ENCODE assay signal across 8 cellular contexts in the genomic region with DNA sequence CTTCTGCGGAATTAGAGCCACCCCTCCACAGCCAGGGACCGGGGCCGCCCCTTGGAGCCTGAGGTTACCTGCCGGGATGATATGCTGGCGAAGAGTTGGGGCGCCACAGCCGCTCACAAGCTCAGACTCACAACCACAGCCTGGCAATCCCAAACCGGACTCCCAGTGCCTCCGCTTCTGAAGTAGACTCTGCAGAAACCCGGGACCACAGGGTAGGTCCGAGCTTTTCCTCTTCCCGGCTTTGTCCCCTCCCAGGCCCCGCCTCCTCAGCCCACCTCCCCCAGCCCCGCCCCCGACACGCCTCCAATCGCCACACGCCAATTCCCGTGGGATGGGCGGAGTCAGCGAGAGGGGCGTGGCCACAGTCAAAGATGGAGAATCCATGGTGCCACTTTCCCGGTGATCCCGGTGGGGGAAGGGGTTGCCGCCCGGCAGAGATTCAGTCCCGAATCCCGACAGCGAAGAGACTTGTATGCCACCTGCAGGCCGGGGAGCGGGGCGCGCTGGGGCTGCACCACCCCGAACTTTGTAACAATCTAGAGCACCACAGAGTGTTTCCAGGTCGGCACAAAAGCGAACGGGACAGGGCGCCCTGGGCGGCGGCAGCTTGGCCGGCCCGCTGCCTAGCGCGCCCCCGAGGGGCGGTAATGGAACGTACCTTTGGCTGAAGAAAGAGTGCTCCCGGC.
DNase-seq lines count a peak whose midpoint lies in the region; ATAC-seq lines count a peak whose summit lies in the region.

IDH1 (minus strand) TSS at position 201 of the 686 bp plus-strand sequence. CDS start 3,520 bp downstream, outside the sequence.

- DNase-seq in AML-193 (lab: John Stamatoyannopoulos, UW) = peak; percentile 80 to 90
- DNase-seq in NCI-H446 treated with DMSO at 0.1 percent for 48 hours (lab: John Stamatoyannopoulos, UW) = peak; percentile 70
- DNase-seq in activated CD4-positive, CD25-positive, alpha-beta regulatory T cell treated with anti-CD3 and anti-CD28 coated beads, Interleukin-2, amount 50 U/mL, for 72 hours = peak; percentile 97
- DNase-seq in cerebellar nuclear complex (lab: John Stamatoyannopoulos, UW) = peak; percentile 80 to 85
- peak; percentile 95 for DNase-seq in kidney glomerular epithelial cell (lab: John Stamatoyannopoulos, UW)
- DNase-seq in stimulated activated CD4-positive, alpha-beta T cell treated with anti-CD3 and anti-CD28 coated beads, Interleukin-1b, Interleukin-23, amount 100 ng/mL, for 1 hour (ENCODE audit: low read depth in 2 of 2) = peak; percentile 75 to 98

- peak; percentile 74 for ATAC-seq in GM19025 (IDR thresholded peaks at IDR 0.05; ENCODE audit: low read depth, unreplicated experiment)
- peak; percentile 70 for ATAC-seq in HG03342 (IDR thresholded peaks at IDR 0.05; ENCODE audit: unreplicated experiment)

Comparison
In these comparisons a context has a peak if more than half of its experiments do, and no peak if none do; other contexts are left out.
1. Peak in every context shown above with its lines: DNase-seq and ATAC-seq.